Comparison of ENCODE assay signal across 1 cellular context in genomic region chr9:127611796-127612790, GRCh38.
TF ChIP-seq lines count a peak whose summit lies in the region.

STXBP1 (plus strand) TSS chr9:127612277; CDS start chr9:127612404, 127 bp downstream.

TF ChIP-seq in K562, 482 proteins besides CTCF, POLR2A, EP300 and RAD21 (continued from another document):
- TF ChIP-seq CUX1 (CRISPR knock-in tag; IDR thresholded peaks at IDR 0.05), result no peak
- no peak for TF ChIP-seq C11orf30 (IDR thresholded peaks at IDR 0.05; ENCODE audit: low read depth)
- TF ChIP-seq CAMTA2 (CRISPR knock-in tag; conservative IDR thresholded peaks at IDR 0.05), result no peak
- TF ChIP-seq ATF6 (CRISPR knock-in tag; IDR thresholded peaks at IDR 0.05), result 0 out of 2 replicates have a peak, but pooled peaks have one; percentile 37
- no peak for TF ChIP-seq CHD2 (IDR thresholded peaks at IDR 0.05; ENCODE audit: low read depth, low read length)
- peak; percentile 49 for TF ChIP-seq TBP (optimal IDR thresholded peaks at IDR 0.05; ENCODE audit: low read depth, low read length)
- no peak for TF ChIP-seq AFF4 (CRISPR knock-in tag; IDR thresholded peaks at IDR 0.05)
- TF ChIP-seq POLR3G (IDR thresholded peaks at IDR 0.05; ENCODE audit: extremely low read depth, insufficient read length, insufficient replicate concordance), result no peak
- no peak for TF ChIP-seq PHB2 (IDR thresholded peaks at IDR 0.05; ENCODE audit: low read depth)
- TF ChIP-seq NR2C2 (CRISPR knock-in tag; IDR thresholded peaks at IDR 0.05), result no peak
- TF ChIP-seq NR2C2 (tag; IDR thresholded peaks at IDR 0.05), result 0 out of 2 replicates have a peak, but pooled peaks have one; percentile 32
- TF ChIP-seq NFE2 (IDR thresholded peaks at IDR 0.05; ENCODE audit: low read depth), result no peak
- peak; percentile 29; the same call in 1 of the 2 replicates for TF ChIP-seq KDM2B (CRISPR knock-in tag; IDR thresholded peaks at IDR 0.05)
- TF ChIP-seq SIN3B (IDR thresholded peaks at IDR 0.05; ENCODE audit: low read depth), result 0 out of 2 replicates have a peak, but pooled peaks have one; percentile 55
- TF ChIP-seq SAFB (IDR thresholded peaks at IDR 0.05; ENCODE audit: borderline replicate concordance, low read depth, low read length), result peak; percentile 20; the same call in 1 of the 2 replicates
- TF ChIP-seq FOXJ2 (tag; IDR thresholded peaks at IDR 0.05), result no peak
- peak; percentile 20 to 76; a peak in 1 of 4 replicates for TF ChIP-seq UBTF (IDR thresholded peaks at IDR 0.05; ENCODE audit: borderline replicate concordance in 1 of 2, low read depth in 2 of 2, low read length in 2 of 2)
- peak; percentile 49 for TF ChIP-seq NFYB (IDR thresholded peaks at IDR 0.05; ENCODE audit: extremely low read depth, insufficient read length)
- peak; percentile 94 for TF ChIP-seq KDM5B (IDR thresholded peaks at IDR 0.05; ENCODE audit: insufficient replicate concordance, low read depth, low read length)
- peak; percentile 90; the same call in 1 of the 2 replicates for TF ChIP-seq PHF8 (IDR thresholded peaks at IDR 0.05; ENCODE audit: borderline replicate concordance, low read length)
TF ChIP-seq in K562: peak in this region for 64.
